Comparison of ENCODE assay signal across 30 cellular contexts in the genomic region with DNA sequence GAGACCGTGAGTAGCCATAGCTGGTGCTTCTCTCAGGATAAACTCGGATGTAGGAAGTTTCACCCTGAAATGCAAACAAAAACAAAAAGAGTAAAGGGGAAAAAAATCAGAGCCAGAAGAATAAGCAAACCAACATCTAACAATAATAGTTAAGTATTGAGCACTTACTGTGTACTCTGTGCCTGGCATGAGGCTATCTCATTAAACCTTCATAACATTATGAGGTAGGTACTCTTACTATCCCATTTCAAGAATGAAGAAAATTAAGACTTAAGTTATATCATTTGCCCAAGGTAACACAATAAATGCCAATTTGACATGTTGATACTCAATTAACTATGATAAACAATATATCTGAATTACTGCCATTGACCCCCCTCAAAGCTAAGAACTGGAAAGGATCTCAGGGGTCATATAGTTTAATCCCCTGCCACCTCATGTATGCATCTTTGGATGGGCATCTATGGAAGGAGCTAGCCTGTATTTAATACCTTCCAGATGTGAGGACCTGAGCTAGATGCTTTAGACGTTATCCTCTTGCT.
"Had no signal": no experiment of that assay in that cellular context is flagged by ENCODE, and none has a peak within 500 bp of the region (broad histone marks: within the 10 kb centered on the region; RNA-seq: fewer than 3 reads in every experiment).

No MANE protein-coding gene starts in this region.

- H3K27me3 Mint-ChIP-seq: activated CD8-positive, alpha-beta memory T cell treated with anti-CD3 and anti-CD28 coated beads, Interleukin-2, amount 10 ng/mL, durations not matched to agents 7 days and 5 days; effector memory CD8-positive, alpha-beta T cell; progenitor cell of endocrine pancreas; stimulated activated naive CD8-positive, alpha-beta T cell treated with anti-CD3 and anti-CD28 coated beads, Interleukin-15, amount 100 ng/mL, for 72 hours; T-helper 17 cell; type B pancreatic cell had no signal

- H3K4me3 Mint-ChIP-seq: activated CD8-positive, alpha-beta memory T cell treated with anti-CD3 and anti-CD28 coated beads, Interleukin-2, amount 10 ng/mL, durations not matched to agents 7 days and 5 days; activated CD8-positive, alpha-beta T cell treated with anti-CD3 and anti-CD28 coated beads, Interleukin-2, amount 10 ng/mL, durations not matched to agents 7 days and 5 days; effector memory CD8-positive, alpha-beta T cell; nephron; stimulated activated naive CD8-positive, alpha-beta T cell treated with anti-CD3 and anti-CD28 coated beads, Interleukin-15, amount 100 ng/mL, for 72 hours; T-helper 17 cell; type B pancreatic cell; WTC11 had no signal

- H2AFZ ChIP-seq: hepatocyte had no signal

- H3K9me3 Mint-ChIP-seq: activated naive CD4-positive, alpha-beta T cell treated with anti-CD3 and anti-CD28 coated beads, Interleukin-2, amount 50 U/mL, for 72 hours; effector memory CD8-positive, alpha-beta T cell; nephron; stimulated activated naive CD8-positive, alpha-beta T cell treated with anti-CD3 and anti-CD28 coated beads, Interleukin-15, amount 100 ng/mL, for 72 hours; type B pancreatic cell; WTC11 had no signal

- ATAC-seq: activated CD8-positive, alpha-beta memory T cell treated with anti-CD3 and anti-CD28 coated beads, Interleukin-2, amount 10 ng/mL, durations not matched to agents 7 days and 5 days; activated CD8-positive, alpha-beta T cell treated with anti-CD3 and anti-CD28 coated beads, Interleukin-2, amount 10 ng/mL, durations not matched to agents 7 days and 5 days; activated naive CD4-positive, alpha-beta T cell treated with anti-CD3 and anti-CD28 coated beads, Interleukin-2, amount 50 U/mL, for 72 hours; effector memory CD8-positive, alpha-beta T cell; gastroesophageal sphincter; sciatic nerve; stimulated activated naive CD8-positive, alpha-beta T cell treated with anti-CD3 and anti-CD28 coated beads, Interleukin-15, amount 100 ng/mL, for 72 hours; T-helper 17 cell; WTC11 had no signal

- H3K27me3 ChIP-seq: ascending aorta, brain microvascular endothelial cell, gastroesophageal sphincter, hepatocyte, ovary, vagina had no signal

- H3K9me3 ChIP-seq: ascending aorta, gastroesophageal sphincter, left ventricle myocardium inferior, ovary, vagina had no signal

- H3K27ac ChIP-seq: ascending aorta, brain microvascular endothelial cell, gastroesophageal sphincter, hepatocyte, left ventricle myocardium inferior, ovary, skin epidermis, vagina had no signal

- H3K27ac Mint-ChIP-seq: activated CD8-positive, alpha-beta memory T cell treated with anti-CD3 and anti-CD28 coated beads, Interleukin-2, amount 10 ng/mL, durations not matched to agents 7 days and 5 days; activated CD8-positive, alpha-beta T cell treated with anti-CD3 and anti-CD28 coated beads, Interleukin-2, amount 10 ng/mL, durations not matched to agents 7 days and 5 days; nephron; T-helper 17 cell; type B pancreatic cell; WTC11 had no signal

- DNase-seq: activated CD4-positive, alpha-beta T cell treated with anti-CD3 and anti-CD28 coated beads for 1 hour; activated CD8-positive, alpha-beta memory T cell treated with anti-CD3 and anti-CD28 coated beads, Interleukin-2, amount 10 ng/mL, durations not matched to agents 7 days and 5 days; activated CD8-positive, alpha-beta T cell treated with anti-CD3 and anti-CD28 coated beads, Interleukin-2, amount 10 ng/mL, durations not matched to agents 7 days and 5 days; activated gamma-delta T cell treated with Interleukin-2 at 50 U/mL for 16 hours; brain microvascular endothelial cell; caudate nucleus; cortex of kidney; effector memory CD8-positive, alpha-beta T cell; erythroblast; islet precursor cell; left ventricle myocardium inferior; ovary; stimulated activated CD4-positive, alpha-beta T cell treated with anti-CD3 and anti-CD28 coated beads, Interleukin-12 subunit alpha, Interleukin-12 subunit beta, amount 100 ng/mL, for 4 hours; stimulated activated CD4-positive, alpha-beta T cell treated with anti-CD3 and anti-CD28 coated beads, Interleukin-4, amount 100 ng/mL, for 1 hour; stimulated activated naive CD8-positive, alpha-beta T cell treated with anti-CD3 and anti-CD28 coated beads, Interleukin-15, amount 100 ng/mL, for 72 hours; substantia nigra; T-helper 17 cell; T1000 had no signal

- H3K4me2 ChIP-seq: hepatocyte had no signal

- H3K4me3 ChIP-seq: ascending aorta, gastroesophageal sphincter, hepatocyte, left ventricle myocardium inferior, lung, ovary, skin epidermis, vagina had no signal

- H3K36me3 ChIP-seq: ovary had no signal
